19 cellular contexts compared by ENCODE assay signal in genomic region chr11:71388637-71389235, GRCh38. TPM values are rescaled to one million over a fixed set of nuclear protein-coding genes. Genes with fewer than 3 reads are reported as not detected.
DNase-seq lines count a peak whose midpoint lies in the region; ATAC-seq and TF ChIP-seq lines count a peak whose summit lies in the region.
"Had no signal": no experiment of that assay in that cellular context is flagged by ENCODE, and none has a peak within 500 bp of the region (broad histone marks: within the 10 kb centered on the region; RNA-seq: fewer than 3 reads in every experiment).

No MANE protein-coding gene starts in this region.

- TF ChIP-seq CTCF in OCI-LY7 (conservative IDR thresholded peaks at IDR 0.05; ENCODE audit: low read length) = no peak

- no peak overlapping the region for H2AFZ ChIP-seq in OCI-LY7 (ENCODE audit: low read length)

- H3K4me3 Mint-ChIP-seq in activated naive CD4-positive, alpha-beta T cell treated with anti-CD3 and anti-CD28 coated beads, Interleukin-2, amount 10 ng/mL, durations not matched to agents 7 days and 5 days = no peak overlapping the region
- no peak overlapping the region for H3K4me3 Mint-ChIP-seq in activated naive CD8-positive, alpha-beta T cell treated with anti-CD3 and anti-CD28 coated beads, Interleukin-2, amount 10 ng/mL, durations not matched to agents 7 days and 5 days

- CTCF ChIA-PET in activated naive CD4-positive, alpha-beta T cell treated with anti-CD3 and anti-CD28 coated beads, Interleukin-2, amount 10 ng/mL, durations not matched to agents 7 days and 5 days (lab: Charles Lee) = no interaction called here
- CTCF ChIA-PET in OCI-LY7 (lab: Charles Lee; ENCODE audit: unreplicated experiment) = no interaction called here

- no peaks in the 10 kb centered on the region for H4K20me1 ChIP-seq in OCI-LY7 (ENCODE audit: insufficient read depth, low read length)

- no peaks in the 10 kb centered on the region for H3K36me3 Mint-ChIP-seq in activated naive CD4-positive, alpha-beta T cell treated with anti-CD3 and anti-CD28 coated beads, Interleukin-2, amount 10 ng/mL, durations not matched to agents 7 days and 5 days
- H3K36me3 Mint-ChIP-seq in activated naive CD8-positive, alpha-beta T cell treated with anti-CD3 and anti-CD28 coated beads, Interleukin-2, amount 10 ng/mL, durations not matched to agents 7 days and 5 days = no peaks in the 10 kb centered on the region

- peaks cover 16% of the 10 kb centered on the region for H3K9me3 Mint-ChIP-seq in activated naive CD4-positive, alpha-beta T cell treated with anti-CD3 and anti-CD28 coated beads, Interleukin-2, amount 10 ng/mL, durations not matched to agents 7 days and 5 days
- peaks cover 13% of the 10 kb centered on the region for H3K9me3 Mint-ChIP-seq in activated naive CD8-positive, alpha-beta T cell treated with anti-CD3 and anti-CD28 coated beads, Interleukin-2, amount 10 ng/mL, durations not matched to agents 7 days and 5 days

- BruUV-seq in OCI-LY7 (replicated peaks; lab: Mats Ljungman, UMichigan) = no TSS peak

- POLR2A ChIA-PET in OCI-LY7 (lab: Charles Lee) = interaction anchor here (0.7 kb wide), 1 partner anchor 133 kb away, joined by 4 read pairs; no protein-coding TSS in a partner anchor
- POLR2A ChIA-PET in activated naive CD8-positive, alpha-beta T cell treated with anti-CD3 and anti-CD28 coated beads, Interleukin-2, amount 10 ng/mL, durations not matched to agents 7 days and 5 days (lab: Charles Lee) = no interaction called here

- H3K9me2 ChIP-seq in OCI-LY7 (ENCODE audit: insufficient read depth, low read length) = no peaks in the 10 kb centered on the region

- H3K36me3 ChIP-seq in OCI-LY7 (ENCODE audit: insufficient read depth, low read length) = no peaks in the 10 kb centered on the region
- H3K36me3 ChIP-seq: BE2C had no signal

- no peaks in the 10 kb centered on the region for H3K79me2 ChIP-seq in OCI-LY7 (ENCODE audit: insufficient read depth, low read depth, low read length)

- H3K4me3 ChIP-seq in OCI-LY7 (ENCODE audit: low read depth, low read length, poor library complexity, severe bottlenecking) = no peak overlapping the region
- H3K4me3 ChIP-seq: A549 had no signal

- intact Hi-C loops in OCI-LY7 (cut with micrococcal nuclease; ENCODE audit: unreplicated experiment) = no loop called here

- H3K27ac Mint-ChIP-seq in activated naive CD4-positive, alpha-beta T cell treated with anti-CD3 and anti-CD28 coated beads, Interleukin-2, amount 10 ng/mL, durations not matched to agents 7 days and 5 days = peak overlapping the region; percentile 37
- no peak overlapping the region for H3K27ac Mint-ChIP-seq in activated naive CD8-positive, alpha-beta T cell treated with anti-CD3 and anti-CD28 coated beads, Interleukin-2, amount 10 ng/mL, durations not matched to agents 7 days and 5 days

- no peak overlapping the region for H3K4me2 ChIP-seq in OCI-LY7 (ENCODE audit: low read length)
- H3K4me2 ChIP-seq: A549, KMS-11 had no signal

- H3K9me3 ChIP-seq in OCI-LY7 (ENCODE audit: low read length) = peaks cover 9% of the 10 kb centered on the region; the same call in 1 of the 2 replicates
- H3K9me3 ChIP-seq: BE2C had no signal

- no peak overlapping the region for H3K27ac ChIP-seq in OCI-LY7 (ENCODE audit: low read depth, low read length, poor library complexity, severe bottlenecking)
- H3K27ac ChIP-seq: A549, KMS-11 had no signal

- no peaks in the 10 kb centered on the region for H3K4me1 Mint-ChIP-seq in activated naive CD4-positive, alpha-beta T cell treated with anti-CD3 and anti-CD28 coated beads, Interleukin-2, amount 10 ng/mL, durations not matched to agents 7 days and 5 days
- no peaks in the 10 kb centered on the region for H3K4me1 Mint-ChIP-seq in activated naive CD8-positive, alpha-beta T cell treated with anti-CD3 and anti-CD28 coated beads, Interleukin-2, amount 10 ng/mL, durations not matched to agents 7 days and 5 days

- peaks cover 9% of the 10 kb centered on the region for H3K27me3 Mint-ChIP-seq in activated naive CD4-positive, alpha-beta T cell treated with anti-CD3 and anti-CD28 coated beads, Interleukin-2, amount 10 ng/mL, durations not matched to agents 7 days and 5 days
- H3K27me3 Mint-ChIP-seq in activated naive CD8-positive, alpha-beta T cell treated with anti-CD3 and anti-CD28 coated beads, Interleukin-2, amount 10 ng/mL, durations not matched to agents 7 days and 5 days = peaks cover 7% of the 10 kb centered on the region

- peak; percentile 42 for ATAC-seq in activated naive CD8-positive, alpha-beta T cell treated with anti-CD3 and anti-CD28 coated beads, Interleukin-2, amount 10 ng/mL, durations not matched to agents 7 days and 5 days (ENCODE audit: low read depth)
- ATAC-seq: A549 had no signal

- no peak for DNase-seq in activated naive CD4-positive, alpha-beta T cell treated with anti-CD3 and anti-CD28 coated beads, Interleukin-2, amount 10 ng/mL, durations not matched to agents 7 days and 5 days
- DNase-seq in activated naive CD4-positive, alpha-beta T cell (lab: John Stamatoyannopoulos, UW) = no peak
- DNase-seq in OCI-LY7 (ENCODE audit: low spot score) = peak; percentile 45
- DNase-seq in activated naive CD8-positive, alpha-beta T cell treated with anti-CD3 and anti-CD28 coated beads, Interleukin-2, amount 10 ng/mL, durations not matched to agents 7 days and 5 days = no peak
- DNase-seq in DMS153 treated with DMSO at 0.1 percent for 48 hours (lab: John Stamatoyannopoulos, UW; ENCODE audit: unreplicated experiment) = no peak
- DNase-seq in MV-4-11 (lab: John Stamatoyannopoulos, UW) = no peak
- no peak for DNase-seq in HuH-7.5 (ENCODE audit: low spot score)
- DNase-seq: BE2C, DMS79, IMR-90, NCI-H1092 treated with DMSO at 0.1 percent for 48 hours, NCI-H1436 treated with DMSO at 0.1 percent for 48 hours, NCI-H2029, NCI-H2227 treated with DMSO at 0.1 percent for 48 hours, NCI-H510A treated with DMSO at 0.1 percent for 48 hours, NCI-H748 treated with DMSO at 0.1 percent for 48 hours, SIG-M5 had no signal

- peaks cover 40% of the 10 kb centered on the region for H3K4me1 ChIP-seq in OCI-LY7 (ENCODE audit: insufficient read depth, low read length, poor library complexity, severe bottlenecking)
- H3K4me1 ChIP-seq: A549, BE2C had no signal

RNA-seq across cellular contexts. Expression of gene DHCR7, which starts 59.5 kb away (rescaled TPM):
- 25.8 and 33.4 TPM in 2 replicates for total RNA-seq in OCI-LY7 (2014; rRNA removed; shearing (Covaris generic))
- total RNA-seq in OCI-LY7 (2022) = 88.5 and 110 TPM in 2 replicates
- 10 to 100 TPM; 47.0 to 48.8 TPM for total RNA-seq in activated naive CD8-positive, alpha-beta T cell treated with anti-CD3 and anti-CD28 coated beads, Interleukin-2, amount 10 ng/mL, durations not matched to agents 7 days and 5 days
